In genomic region chr17:40106089-40106759, GRCh38 we compare ENCODE assay signal across 10 cellular contexts. TPM values are rescaled to one million over a fixed set of nuclear protein-coding genes. Genes with fewer than 3 reads are reported as not detected.
DNase-seq lines count a peak whose midpoint lies in the region; ATAC-seq and TF ChIP-seq lines count a peak whose summit lies in the region.
"Had no signal": no experiment of that assay in that cellular context is flagged by ENCODE, and none has a peak within 500 bp of the region (broad histone marks: within the 10 kb centered on the region; RNA-seq: fewer than 3 reads in every experiment).

No MANE protein-coding gene starts in this region.

- no peaks in the 10 kb centered on the region for H4K20me1 ChIP-seq in smooth muscle cell (ENCODE audit: low read depth)

- no peaks in the 10 kb centered on the region for H3K79me2 ChIP-seq in smooth muscle cell (ENCODE audit: low read depth)

- H3K27me3 Mint-ChIP-seq in CD8-positive, alpha-beta memory T cell = peaks cover 0 to 2% of the 10 kb centered on the region in 2 donors
- no peaks in the 10 kb centered on the region for H3K27me3 Mint-ChIP-seq in activated naive CD8-positive, alpha-beta T cell treated with anti-CD3 and anti-CD28 coated beads, Interleukin-2, amount 50 U/mL, for 24 hours
- H3K27me3 Mint-ChIP-seq: naive B cell had no signal

- TF ChIP-seq CTCF in left lung (IDR thresholded peaks at IDR 0.05) (no peak), smooth muscle cell (IDR thresholded peaks at IDR 0.05; ENCODE audit: borderline replicate concordance, insufficient read depth, poor library complexity, severe bottlenecking) (no peak)

- peak overlapping the region; percentile 76 to 99 (median 98) for H3K27ac Mint-ChIP-seq in CD8-positive, alpha-beta memory T cell
- H3K27ac Mint-ChIP-seq in activated naive CD8-positive, alpha-beta T cell treated with anti-CD3 and anti-CD28 coated beads, Interleukin-2, amount 50 U/mL, for 24 hours = peak overlapping the region; percentile 28

- H3K9me3 ChIP-seq in CD8-positive, alpha-beta memory T cell (ENCODE audit: low read length) = no peaks in the 10 kb centered on the region
- no peaks in the 10 kb centered on the region for H3K9me3 ChIP-seq in left lung
- H3K9me3 ChIP-seq in smooth muscle cell (replicated peaks; ENCODE audit: low read depth) = no peaks in the 10 kb centered on the region

- peak overlapping the region; percentile 29 for H3K4me2 ChIP-seq in smooth muscle cell

- peaks cover 95% of the 10 kb centered on the region for H3K4me1 ChIP-seq in CD8-positive, alpha-beta memory T cell (ENCODE audit: insufficient read depth, low read length)
- H3K4me1 ChIP-seq in left lung = peaks cover 50 to 99% of the 10 kb centered on the region in 2 donors
- peaks cover 40% of the 10 kb centered on the region for H3K4me1 ChIP-seq in smooth muscle cell (ENCODE audit: low read depth)

- H3K4me3 Mint-ChIP-seq in CD8-positive, alpha-beta memory T cell = peak overlapping the region; percentile 32 to 72 (median 48)
- H3K4me3 Mint-ChIP-seq in activated naive CD8-positive, alpha-beta T cell treated with anti-CD3 and anti-CD28 coated beads, Interleukin-2, amount 50 U/mL, for 24 hours = no peak overlapping the region

- H3K9ac ChIP-seq in smooth muscle cell (ENCODE audit: low read depth) = no peak overlapping the region

- ATAC-seq in activated naive CD8-positive, alpha-beta T cell treated with anti-CD3 and anti-CD28 coated beads, Interleukin-2, amount 50 U/mL, for 24 hours = no peak
- no peak for ATAC-seq in left lung
- ATAC-seq in GM21529 (IDR thresholded peaks at IDR 0.05; ENCODE audit: unreplicated experiment) = no peak
- no peak for ATAC-seq in left lobe of liver

- peaks cover 24% of the 10 kb centered on the region for H3F3A ChIP-seq in smooth muscle cell (ENCODE audit: low read depth)

- POLR2A ChIA-PET in CD8-positive, alpha-beta memory T cell (lab: Charles Lee) = interaction anchor here (1.1 to 2.8 kb wide), 2 partner anchors 10 to 39 kb away, joined by 3 to 10 read pairs; no protein-coding TSS in a partner anchor

- no peak overlapping the region for H3K27ac ChIP-seq in CD8-positive, alpha-beta memory T cell (ENCODE audit: low read depth, low read length)
- peak overlapping the region; percentile 92 for H3K27ac ChIP-seq in left lung
- peak overlapping the region; percentile 95 for H3K27ac ChIP-seq in smooth muscle cell (ENCODE audit: low read depth)

- intact Hi-C loops in left lung (cut with DNase I) = no loop called here

- no peak overlapping the region for H3K4me3 ChIP-seq in CD8-positive, alpha-beta memory T cell (ENCODE audit: low read length)
- no peak overlapping the region for H3K4me3 ChIP-seq in left lung
- no peak overlapping the region for H3K4me3 ChIP-seq in smooth muscle cell

- WGBS in smooth muscle cell (ENCODE audit: low lambda C conversion rate) = 100% methylated on average over 3 of the region's 3 CpGs

- no peak overlapping the region for H2AFZ ChIP-seq in smooth muscle cell (ENCODE audit: low read depth)

- H3K36me3 ChIP-seq in CD8-positive, alpha-beta memory T cell (ENCODE audit: insufficient read depth, low read length) = no peaks in the 10 kb centered on the region
- H3K36me3 ChIP-seq in left lung (no peaks in the 10 kb centered on the region), smooth muscle cell (ENCODE audit: low read depth) (no peaks in the 10 kb centered on the region)

- H3K9me3 Mint-ChIP-seq in CD8-positive, alpha-beta memory T cell = no peaks in the 10 kb centered on the region
- H3K9me3 Mint-ChIP-seq in activated naive CD8-positive, alpha-beta T cell treated with anti-CD3 and anti-CD28 coated beads, Interleukin-2, amount 50 U/mL, for 24 hours = no peaks in the 10 kb centered on the region
- H3K9me3 Mint-ChIP-seq: naive B cell had no signal

- H3K36me3 Mint-ChIP-seq in CD8-positive, alpha-beta memory T cell = no peaks in the 10 kb centered on the region
- H3K36me3 Mint-ChIP-seq in activated naive CD8-positive, alpha-beta T cell treated with anti-CD3 and anti-CD28 coated beads, Interleukin-2, amount 50 U/mL, for 24 hours (ENCODE audit: low read depth) = no peaks in the 10 kb centered on the region
- H3K36me3 Mint-ChIP-seq: naive B cell had no signal

- no peak for DNase-seq in CD8-positive, alpha-beta memory T cell
- no peak for DNase-seq in activated naive CD8-positive, alpha-beta T cell treated with anti-CD3 and anti-CD28 coated beads, Interleukin-2, amount 50 U/mL, for 24 hours
- DNase-seq in left lung = no peak
- no peak for DNase-seq in smooth muscle cell (lab: John Stamatoyannopoulos, UW; ENCODE audit: unreplicated experiment)
- DNase-seq in COR-L47 (lab: John Stamatoyannopoulos, UW) = no peak
- no peak for DNase-seq in NCI-H2196 treated with DMSO at 0.1 percent for 48 hours (lab: John Stamatoyannopoulos, UW; ENCODE audit: unreplicated experiment)
- no peak for DNase-seq in left lobe of liver (ENCODE audit: low spot score)
- DNase-seq: activated CD8-positive, alpha-beta memory T cell treated with anti-CD3 and anti-CD28 coated beads, Interleukin-2, amount 50 U/mL, for 48 hours; naive B cell had no signal

- no peaks in the 10 kb centered on the region for H3K27me3 ChIP-seq in CD8-positive, alpha-beta memory T cell (ENCODE audit: insufficient read depth, low read length, poor library complexity, severe bottlenecking)
- H3K27me3 ChIP-seq in left lung (no peaks in the 10 kb centered on the region), smooth muscle cell (ENCODE audit: low read depth) (no peaks in the 10 kb centered on the region)

- CTCF ChIA-PET in CD8-positive, alpha-beta memory T cell (lab: Charles Lee) = interaction anchor here (0.7 to 1.6 kb wide), 5 partner anchors 8 to 62 kb away, joined by 3 to 8 read pairs (median 3); no protein-coding TSS in a partner anchor

- peaks cover 80 to 93% (median 86%) of the 10 kb centered on the region in 3 donors for H3K4me1 Mint-ChIP-seq in CD8-positive, alpha-beta memory T cell
- H3K4me1 Mint-ChIP-seq in activated naive CD8-positive, alpha-beta T cell treated with anti-CD3 and anti-CD28 coated beads, Interleukin-2, amount 50 U/mL, for 24 hours = peaks cover 90% of the 10 kb centered on the region

RNA-seq across cellular contexts. Expression of gene NR1D1, which starts 5.8 kb away (rescaled TPM):
- total RNA-seq in CD8-positive, alpha-beta memory T cell = 10 to 100 TPM; 10.0 to 10.2 TPM
- polyA plus RNA-seq in CD8-positive, alpha-beta memory T cell = 10.4 TPM
- 10 to 100 TPM in 1 of 2 donors, 1 to 10 TPM in 1; 6.5 to 11.4 TPM for total RNA-seq in left lung
- total RNA-seq in smooth muscle cell = 6.0 and 12.5 TPM in 2 replicates
- 18.4 and 19.5 TPM in 2 replicates for polyA plus RNA-seq in smooth muscle cell
- 18.6 TPM for total RNA-seq in left lobe of liver

RNA-seq across cellular contexts. Expression of gene MSL1, which starts 15.5 kb away (rescaled TPM):
- 10 to 100 TPM; 88.6 to 91.5 TPM for total RNA-seq in CD8-positive, alpha-beta memory T cell
- polyA plus RNA-seq in CD8-positive, alpha-beta memory T cell = 13.5 TPM
- total RNA-seq in left lung (100 to 1,000 TPM in 1 of 2 donors, 10 to 100 TPM in 1; 84.1 to 112 TPM), smooth muscle cell (74.9 and 79.0 TPM in 2 replicates), left lobe of liver (45.9 TPM)
- polyA plus RNA-seq in smooth muscle cell = 24.6 and 26.0 TPM in 2 replicates

RNA-seq across cellular contexts. Expression of gene CASC3, which starts 34.1 kb away (rescaled TPM):
- 100 to 1,000 TPM; 100 to 101 TPM for total RNA-seq in CD8-positive, alpha-beta memory T cell
- polyA plus RNA-seq in CD8-positive, alpha-beta memory T cell = 47.4 TPM
- total RNA-seq in left lung = 10 to 100 TPM; 63.4 to 98.8 TPM
- total RNA-seq in smooth muscle cell = 25.6 and 33.3 TPM in 2 replicates
- polyA plus RNA-seq in smooth muscle cell = 54.2 and 59.5 TPM in 2 replicates
- 25.1 TPM for total RNA-seq in left lobe of liver

RNA-seq across cellular contexts. Expression of gene THRA, which starts 43.5 kb away (rescaled TPM):
- 10 to 100 TPM; 12.6 to 13.2 TPM for total RNA-seq in CD8-positive, alpha-beta memory T cell
- polyA plus RNA-seq in CD8-positive, alpha-beta memory T cell = 17.0 TPM
- total RNA-seq in left lung (10 to 100 TPM; 37.9 to 45.2 TPM), smooth muscle cell (15.6 and 25.4 TPM in 2 replicates), left lobe of liver (10.7 TPM)
- polyA plus RNA-seq in smooth muscle cell = 17.6 and 21.2 TPM in 2 replicates

RNA-seq across cellular contexts. Expression of gene MED24, which starts 52.0 kb away (rescaled TPM):
- total RNA-seq in CD8-positive, alpha-beta memory T cell = 100 to 1,000 TPM; 118 to 121 TPM
- 51.2 TPM for polyA plus RNA-seq in CD8-positive, alpha-beta memory T cell
- total RNA-seq in left lung = 10 to 100 TPM; 72.0 to 75.2 TPM
- 68.2 and 76.9 TPM in 2 replicates for total RNA-seq in smooth muscle cell
- polyA plus RNA-seq in smooth muscle cell = 74.9 and 77.2 TPM in 2 replicates
- total RNA-seq in left lobe of liver = 28.8 TPM
